In the genomic region with DNA sequence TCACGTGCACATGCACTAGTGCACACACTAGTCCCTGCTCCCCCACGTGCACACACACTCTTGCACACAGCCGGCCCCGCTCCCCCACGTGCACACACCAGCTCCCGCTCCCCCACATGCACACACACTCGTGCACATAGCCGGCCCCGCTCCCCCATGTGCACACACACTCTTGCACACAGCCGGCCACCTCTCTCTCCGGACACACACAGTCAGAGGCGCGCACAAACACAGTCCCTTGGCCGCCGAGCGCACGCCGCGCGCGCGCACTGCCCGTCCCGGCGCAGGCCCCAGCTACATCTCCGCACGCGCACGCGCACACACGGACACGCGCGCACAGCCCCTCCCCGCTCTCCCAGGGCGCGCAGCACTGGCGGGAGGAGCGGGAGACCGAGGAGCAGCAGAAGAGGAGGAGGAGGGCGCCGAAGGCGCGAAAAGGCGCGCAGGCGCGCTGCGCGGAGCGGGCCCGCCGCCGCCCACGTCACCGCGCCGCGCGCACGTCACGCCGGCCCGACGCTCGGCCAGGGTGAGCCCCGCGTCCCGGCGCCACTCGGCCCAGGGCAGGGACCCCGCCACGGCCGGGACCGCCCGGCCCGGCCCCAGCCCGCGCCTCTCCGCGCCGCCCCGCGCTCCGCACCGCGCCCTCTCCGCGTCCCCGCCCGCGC, we compare ENCODE assay signal across 8 cellular contexts. TPM values are rescaled to one million over a fixed set of nuclear protein-coding genes. Genes with fewer than 3 reads are reported as not detected.
DNase-seq lines count a peak whose midpoint lies in the region; ATAC-seq and TF ChIP-seq lines count a peak whose summit lies in the region.

A gene with protein sequence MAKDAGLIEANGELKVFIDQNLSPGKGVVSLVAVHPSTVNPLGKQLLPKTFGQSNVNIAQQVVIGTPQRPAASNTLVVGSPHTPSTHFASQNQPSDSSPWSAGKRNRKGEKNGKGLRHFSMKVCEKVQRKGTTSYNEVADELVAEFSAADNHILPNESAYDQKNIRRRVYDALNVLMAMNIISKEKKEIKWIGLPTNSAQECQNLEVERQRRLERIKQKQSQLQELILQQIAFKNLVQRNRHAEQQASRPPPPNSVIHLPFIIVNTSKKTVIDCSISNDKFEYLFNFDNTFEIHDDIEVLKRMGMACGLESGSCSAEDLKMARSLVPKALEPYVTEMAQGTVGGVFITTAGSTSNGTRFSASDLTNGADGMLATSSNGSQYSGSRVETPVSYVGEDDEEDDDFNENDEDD (plus strand): TSS at position 549 of the 665 bp plus-strand sequence. CDS start 1,085 bp downstream, outside the sequence.

- peak within 1 kb of the TSS; percentile 54 for H3K4me3 ChIP-seq in AG09309 (ENCODE audit: control insufficient read depth, low read depth, low read length)
- peak within 1 kb of the TSS; percentile 81 for H3K4me3 ChIP-seq in WERI-Rb-1 (ENCODE audit: low read depth, low read length)

- H3K27me3 ChIP-seq in WERI-Rb-1 (ENCODE audit: insufficient read depth, low read depth, severe bottlenecking): no peaks in the 10 kb centered on the region

- DNase-seq in AG09309 (ENCODE audit: low read depth) (peak; percentile 11), NCI-H2196 treated with DMSO at 0.1 percent for 48 hours (lab: John Stamatoyannopoulos, UW; ENCODE audit: unreplicated experiment) (peak; percentile 59), WERI-Rb-1 (peak; percentile 99), caudate nucleus (lab: John Stamatoyannopoulos, UW) (peak in 55 of 61 donors; percentile 22 to 90 (median 64)), immature natural killer cell (peak; percentile 51 to 64 (median 59)), smooth muscle cell of the brain vasculature (ENCODE audit: low read depth, low spot score) (peak; percentile 41)

- H3K27me3 Mint-ChIP-seq in immature natural killer cell (ENCODE audit: low read depth in 3 of 3): peaks cover 7 to 26% (median 16%) of the 10 kb centered on the region in 3 donors

- H3K27ac ChIP-seq in WERI-Rb-1: peak within 1 kb of the TSS; percentile 88
- H3K27ac ChIP-seq in caudate nucleus (ENCODE audit: low read depth, low read length): no peak within 1 kb of the TSS

- H3K36me3 Mint-ChIP-seq in immature natural killer cell: peaks cover 0 to 7% (median 6%) of the 10 kb centered on the region in 3 donors

- peaks cover 37% of the 10 kb centered on the region for H3K36me3 ChIP-seq in WERI-Rb-1

- peak within 1 kb of the TSS in 5 of 6 donors; percentile 62 to 83 (median 73) for H3K27ac Mint-ChIP-seq in immature natural killer cell

- TF ChIP-seq CTCF in AG09309 (IDR thresholded peaks at IDR 0.05; ENCODE audit: control insufficient read depth, insufficient read depth, low read depth, low read length, missing control alignments) (no peak), WERI-Rb-1 (IDR thresholded peaks at IDR 0.05; ENCODE audit: low read depth, low read length) (no peak)

- peak within 1 kb of the TSS; percentile 85 to 89 (median 88) for H3K4me3 Mint-ChIP-seq in immature natural killer cell

- peaks cover 41% of the 10 kb centered on the region in 2 donors for H3K4me1 Mint-ChIP-seq in immature natural killer cell

- ATAC-seq in GM18909 (IDR thresholded peaks at IDR 0.05; ENCODE audit: poor library complexity, unreplicated experiment) (peak; percentile 85), HG03135 (IDR thresholded peaks at IDR 0.05; ENCODE audit: unreplicated experiment) (peak; percentile 85)

- H3K9me3 ChIP-seq in WERI-Rb-1 (ENCODE audit: severe bottlenecking): no peaks in the 10 kb centered on the region

- no peaks in the 10 kb centered on the region for H3K9me3 Mint-ChIP-seq in immature natural killer cell

RNA-seq across cellular contexts. Expression of the gene that starts here (rescaled TPM):
- polyA plus RNA-seq in immature natural killer cell: 10 to 100 TPM; 25.2 to 39.3 (median 33.7) TPM

Comparison
In these comparisons a context has a peak if more than half of its experiments do, and no peak if none do; other contexts are left out.
1. DNase-seq: peak in every context shown above with its lines; median percentile 99 in WERI-Rb-1; 64 in caudate nucleus; 59 in NCI-H2196 treated with DMSO at 0.1 percent for 48 hours; 59 in immature natural killer cell; 41 in smooth muscle cell of the brain vasculature; 11 in AG09309.